In the genomic region with DNA sequence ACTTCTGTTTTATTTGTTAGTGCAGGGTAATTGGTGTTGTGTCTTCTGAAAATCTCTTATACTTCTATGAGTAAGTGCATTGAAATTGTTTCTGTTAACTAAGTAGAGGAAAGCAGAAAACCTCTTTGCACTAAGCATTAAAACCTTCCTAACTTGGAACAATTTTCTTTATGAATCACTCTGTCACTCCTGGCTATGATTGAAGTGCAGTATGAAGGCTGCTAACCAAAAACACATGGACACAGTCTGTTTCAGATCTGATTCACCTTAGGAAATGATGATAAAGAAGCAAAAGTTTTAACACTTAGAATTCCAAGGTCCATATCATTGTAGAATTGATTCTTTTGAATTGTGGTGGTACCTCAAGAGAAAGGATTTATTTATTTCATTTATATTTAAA, we compare ENCODE assay signal across 17 cellular contexts. TPM values are rescaled to one million over a fixed set of nuclear protein-coding genes. Genes with fewer than 3 reads are reported as not detected.
DNase-seq lines count a peak whose midpoint lies in the region; ATAC-seq, FAIRE-seq and TF ChIP-seq lines count a peak whose summit lies in the region.
"Had no signal": no experiment of that assay in that cellular context is flagged by ENCODE, and none has a peak within 500 bp of the region (broad histone marks: within the 10 kb centered on the region; RNA-seq: fewer than 3 reads in every experiment).

No MANE protein-coding gene starts in this region.

- H3K27me3 ChIP-seq in GM23248 (replicated peaks; ENCODE audit: insufficient read depth): no peaks in the 10 kb centered on the region
- H3K27me3 ChIP-seq: thyroid gland had no signal

- ATAC-seq in SK-N-SH treated with all-trans-retinoic acid at 6 μM for 48 hours (peak; percentile 41), GM18505 (IDR thresholded peaks at IDR 0.05; ENCODE audit: unreplicated experiment) (no peak)
- ATAC-seq: left lobe of liver had no signal

- peaks cover 49% of the 10 kb centered on the region for H3K4me1 ChIP-seq in GM23248 (ENCODE audit: insufficient read depth)
- H3K4me1 ChIP-seq: parathyroid adenoma had no signal

- H2AFZ ChIP-seq in GM23248: no peak overlapping the region
- H2AFZ ChIP-seq: parathyroid adenoma had no signal

- H3K9me3 ChIP-seq in GM23248 (ENCODE audit: low read depth): no peaks in the 10 kb centered on the region
- H3K9me3 ChIP-seq: thyroid gland had no signal

- no peaks in the 10 kb centered on the region for H3K36me3 ChIP-seq in GM23248 (ENCODE audit: low read depth)
- H3K36me3 ChIP-seq: thyroid gland had no signal

- H3K9me2 ChIP-seq in GM23248 (ENCODE audit: insufficient read depth): no peaks in the 10 kb centered on the region

- peaks cover 63% of the 10 kb centered on the region for H3K79me2 ChIP-seq in GM23248 (ENCODE audit: insufficient read depth)
- H3K79me2 ChIP-seq: parathyroid adenoma had no signal

- no peak overlapping the region for H3K4me3 ChIP-seq in GM23248
- H3K4me3 ChIP-seq: dorsolateral prefrontal cortex, thyroid gland had no signal

- FAIRE-seq in GM12892 (lab: Jason Lieb, UNC): no peak
- FAIRE-seq: GM12891 had no signal

- peak overlapping the region; percentile 51 for H3K4me2 ChIP-seq in GM23248 (ENCODE audit: unreplicated experiment)

- no peaks in the 10 kb centered on the region for H4K20me1 ChIP-seq in GM23248 (ENCODE audit: insufficient read depth)

- peak; percentile 78 for DNase-seq in GM23248
- peak; percentile 23 for DNase-seq in fibroblast of the conjunctiva (ENCODE audit: low read depth)
- DNase-seq in activated CD4-positive, alpha-beta T cell treated with anti-CD3 and anti-CD28 coated beads for 48 hours: no peak
- no peak for DNase-seq in GM12892 (ENCODE audit: insufficient read length)
- no peak for DNase-seq in HPDE6-E6E7 (ENCODE audit: extremely low spot score)
- DNase-seq: activated naive CD4-positive, alpha-beta T cell; CD4-positive, CD25-positive, alpha-beta regulatory T cell; dorsolateral prefrontal cortex; NCI-H146; NCI-H345; SIG-M5; thyroid gland had no signal

- peak overlapping the region; percentile 87 for H3K27ac ChIP-seq in GM23248
- H3K27ac ChIP-seq: dorsolateral prefrontal cortex, parathyroid adenoma, thyroid gland had no signal

- no peak overlapping the region for H3K9ac ChIP-seq in GM23248
- H3K9ac ChIP-seq: parathyroid adenoma had no signal

- TF ChIP-seq POLR2A in GM18505 (IDR thresholded peaks at IDR 0.05; ENCODE audit: borderline replicate concordance, extremely low read depth, insufficient read depth, insufficient read length): no peak
- TF ChIP-seq POLR2A in GM12892 (IDR thresholded peaks at IDR 0.05; ENCODE audit: low read depth, low read length): no peak

- in situ Hi-C loops in GM23248 (cut with MboI): no loop called here

- peaks cover 42% of the 10 kb centered on the region for H3F3A ChIP-seq in GM23248 (ENCODE audit: insufficient read depth)

TF ChIP-seq in SK-N-SH treated with all-trans-retinoic acid at 6 μM for 48 hours, 23 proteins besides CTCF, POLR2A, EP300 and RAD21:
- TF ChIP-seq PPARA (CRISPR knock-in tag; IDR thresholded peaks at IDR 0.05; ENCODE audit: borderline replicate concordance) (no peak), TOX (CRISPR knock-in tag; IDR thresholded peaks at IDR 0.05; ENCODE audit: borderline replicate concordance) (0 out of 2 replicates have a peak, but pooled peaks have one; percentile 14), ARNTL (CRISPR knock-in tag; IDR thresholded peaks at IDR 0.05; ENCODE audit: borderline replicate concordance, low read depth) (no peak), ZC3H10 (CRISPR knock-in tag; IDR thresholded peaks at IDR 0.05) (no peak), ZNF8 (CRISPR knock-in tag; IDR thresholded peaks at IDR 0.05) (no peak)

RNA-seq across cellular contexts. Expression of gene MET, which starts 41.9 kb away (rescaled TPM):
- total RNA-seq in GM23248 (2014; rRNA removed; shearing (Covaris generic)): 62.3 and 68.8 TPM in 2 replicates
- polyA plus RNA-seq in GM23248 (2016; fragmentation: Nextera tagmentation; extraction: Ambion mirVana): 25.3 and 27.6 TPM in 2 replicates
- polyA plus RNA-seq in GM12892 (2012; ENCODE audit: missing spikeins): 0.25 TPM
- total RNA-seq: CD4-positive, CD25-positive, alpha-beta regulatory T cell had no signal
- polyA plus RNA-seq: CD4-positive, CD25-positive, alpha-beta regulatory T cell had no signal

Comparison
In these comparisons a context has a peak if more than half of its experiments do, and no peak if none do; other contexts are left out.
1. DNase-seq: peak in GM23248 (single experiment) and fibroblast of the conjunctiva (single experiment); none in activated CD4-positive, alpha-beta T cell treated with anti-CD3 and anti-CD28 coated beads for 48 hours (single experiment), GM12892 (single experiment) and HPDE6-E6E7 (single experiment).